Comparison of ENCODE assay signal across 22 cellular contexts in genomic region chr16:56411624-56412023, GRCh38.
"Had no signal": no experiment of that assay in that cellular context is flagged by ENCODE, and none has a peak within 500 bp of the region (broad histone marks: within the 10 kb centered on the region; RNA-seq: fewer than 3 reads in every experiment).

No MANE protein-coding gene starts in this region.

- H3K27me3 ChIP-seq: colonic mucosa, foreskin keratinocyte, neural progenitor cell, ovary, suprapubic skin, thyroid gland had no signal

- H3K27ac ChIP-seq: colonic mucosa, foreskin keratinocyte, lower lobe of right lung, neural progenitor cell, ovary, suprapubic skin had no signal

- H3K4me3 Mint-ChIP-seq: memory B cell; mesothelial cell of epicardium; natural killer cell treated with Interleukin-12 subunit alpha and Interleukin-12 subunit beta and Interleukin-15 and Interleukin-18, amount 100 ng/mL, for 72 hours; neural progenitor cell; stimulated activated effector memory CD8-positive, alpha-beta T cell treated with anti-CD3 and anti-CD28 coated beads, Interleukin-12 subunit alpha, Interleukin-12 subunit beta, amount 100 ng/mL, for 72 hours; type B pancreatic cell had no signal

- H3K9me3 ChIP-seq: colonic mucosa, lower lobe of right lung, ovary, suprapubic skin, thyroid gland had no signal

- DNase-seq: colonic mucosa; dermis blood vessel endothelial cell; erythroblast; foreskin keratinocyte; head of caudate nucleus; hippocampal formation; kidney glomerular epithelial cell; lower lobe of right lung; nucleus accumbens; ovary; right cardiac atrium; stimulated activated CD4-positive, alpha-beta T cell treated with anti-CD3 and anti-CD28 coated beads, Interleukin-4, amount 100 ng/mL, for 1 hour; stimulated activated CD8-positive, alpha-beta memory T cell treated with anti-CD3 and anti-CD28 coated beads, Interleukin-4, amount 100 ng/mL, for 48 hours; stimulated activated naive CD8-positive, alpha-beta T cell treated with anti-CD3 and anti-CD28 coated beads, Interleukin-15, Interleukin-2, amounts not matched to agents 100 U/mL and 50 U/mL, for 24 hours; thyroid gland had no signal

- H3K4me1 Mint-ChIP-seq: mesothelial cell of epicardium had no signal

- ATAC-seq: foreskin keratinocyte; lower lobe of right lung; natural killer cell treated with Interleukin-12 subunit alpha and Interleukin-12 subunit beta and Interleukin-15 and Interleukin-18, amount 100 ng/mL, for 72 hours; right cardiac atrium; stimulated activated effector memory CD8-positive, alpha-beta T cell treated with anti-CD3 and anti-CD28 coated beads, Interleukin-12 subunit alpha, Interleukin-12 subunit beta, amount 100 ng/mL, for 72 hours; stimulated activated naive CD8-positive, alpha-beta T cell treated with anti-CD3 and anti-CD28 coated beads, Interleukin-15, Interleukin-2, amounts not matched to agents 100 U/mL and 50 U/mL, for 24 hours had no signal

- H3K4me1 ChIP-seq: colonic mucosa, foreskin keratinocyte had no signal

- H3K9me3 Mint-ChIP-seq: memory B cell; mesothelial cell of epicardium; natural killer cell treated with Interleukin-12 subunit alpha and Interleukin-12 subunit beta and Interleukin-15 and Interleukin-18, amount 100 ng/mL, for 72 hours; neural progenitor cell; stimulated activated effector memory CD8-positive, alpha-beta T cell treated with anti-CD3 and anti-CD28 coated beads, Interleukin-12 subunit alpha, Interleukin-12 subunit beta, amount 100 ng/mL, for 72 hours; type B pancreatic cell had no signal

- H3K27ac Mint-ChIP-seq: memory B cell; mesothelial cell of epicardium; natural killer cell treated with Interleukin-12 subunit alpha and Interleukin-12 subunit beta and Interleukin-15 and Interleukin-18, amount 100 ng/mL, for 72 hours; neural progenitor cell; stimulated activated effector memory CD8-positive, alpha-beta T cell treated with anti-CD3 and anti-CD28 coated beads, Interleukin-12 subunit alpha, Interleukin-12 subunit beta, amount 100 ng/mL, for 72 hours; type B pancreatic cell had no signal

- H3K36me3 ChIP-seq: colonic mucosa, neural progenitor cell, ovary had no signal

- H3K27me3 Mint-ChIP-seq: memory B cell; natural killer cell treated with Interleukin-12 subunit alpha and Interleukin-12 subunit beta and Interleukin-15 and Interleukin-18, amount 100 ng/mL, for 72 hours; type B pancreatic cell had no signal

- H3K4me3 ChIP-seq: colonic mucosa, lower lobe of right lung, neural progenitor cell, ovary, suprapubic skin, thyroid gland had no signal
